ENCODE assay signal across 19 cellular contexts in the genomic region with DNA sequence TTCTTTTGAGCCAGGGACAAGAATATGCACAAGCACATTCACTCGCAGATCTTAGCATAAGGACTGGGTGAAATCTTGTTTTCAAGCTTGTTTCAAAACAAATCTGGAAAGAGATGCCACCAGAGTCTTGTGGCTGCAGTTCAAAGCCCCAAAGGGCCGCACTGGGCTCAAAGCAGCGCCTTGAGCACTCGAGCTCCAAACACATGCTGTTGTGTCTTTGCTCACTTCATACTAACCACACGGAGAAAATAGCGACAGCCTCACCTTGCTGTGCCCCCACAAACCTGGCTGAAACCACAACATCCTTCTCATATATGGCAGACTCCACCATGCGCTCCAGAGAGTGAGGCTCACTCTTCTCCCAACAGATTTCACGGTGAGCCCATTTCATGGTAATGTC. TPM values are rescaled to one million over a fixed set of nuclear protein-coding genes. Genes with fewer than 3 reads are reported as not detected.
DNase-seq lines count a peak whose midpoint lies in the region; ATAC-seq and TF ChIP-seq lines count a peak whose summit lies in the region.
"Had no signal": no experiment of that assay in that cellular context is flagged by ENCODE, and none has a peak within 500 bp of the region (broad histone marks: within the 10 kb centered on the region; RNA-seq: fewer than 3 reads in every experiment).

No MANE protein-coding gene starts in this region.

- no peak for TF ChIP-seq CTCF in CD4-positive, alpha-beta T cell (IDR thresholded peaks at IDR 0.05)

- DNase-seq in CD4-positive, alpha-beta T cell, result peak; percentile 38 to 66 (median 50)
- peak; percentile 83 for DNase-seq in Jurkat, Clone E6-1 (ENCODE audit: low read depth, low spot score)
- no peak for DNase-seq in activated T-cell treated with anti-CD3 and anti-CD28 coated beads, Interleukin-2, amount 50 U/mL, for 24 hours
- peak in 2 of 3 experiments; percentile 17 to 23 for DNase-seq in effector memory CD8-positive, alpha-beta T cell
- DNase-seq: cortex of kidney; gastrocnemius medialis; left cardiac atrium; NCI-H146; NCI-H2227 treated with DMSO at 0.1 percent for 48 hours; NK-92 treated with Interleukin-12 subunit alpha and Interleukin-12 subunit beta, amount 100 ng/mL, for 24 hours had no signal

- peaks cover 4% of the 10 kb centered on the region for H3K36me3 Mint-ChIP-seq in CD4-positive, alpha-beta T cell (ENCODE audit: low read depth)
- H3K36me3 Mint-ChIP-seq in activated T-cell treated with anti-CD3 and anti-CD28 coated beads, Interleukin-2, amount 50 U/mL, for 24 hours (ENCODE audit: low read depth), result peaks cover 26% of the 10 kb centered on the region
- H3K36me3 Mint-ChIP-seq in effector memory CD8-positive, alpha-beta T cell (ENCODE audit: insufficient read depth), result peaks cover 6% of the 10 kb centered on the region
- H3K36me3 Mint-ChIP-seq: mesothelial cell of epicardium, neural progenitor cell had no signal

- intact Hi-C loops in CD4-positive, alpha-beta T cell (cut with DNase I, micrococcal nuclease), result loop anchor here in 1 of 2 experiments (1.0 kb wide), 2 partner anchors 8 to 11 kb away; no protein-coding TSS in a partner anchor

- H3K9me3 Mint-ChIP-seq in CD4-positive, alpha-beta T cell, result no peaks in the 10 kb centered on the region
- H3K9me3 Mint-ChIP-seq in activated T-cell treated with anti-CD3 and anti-CD28 coated beads, Interleukin-2, amount 50 U/mL, for 24 hours, result peaks cover 10% of the 10 kb centered on the region
- peaks cover 0 to 7% of the 10 kb centered on the region in 2 donors for H3K9me3 Mint-ChIP-seq in effector memory CD8-positive, alpha-beta T cell
- H3K9me3 Mint-ChIP-seq: mesothelial cell of epicardium, neural progenitor cell had no signal

- peak overlapping the region; percentile 70 for H3K4me3 Mint-ChIP-seq in CD4-positive, alpha-beta T cell
- H3K4me3 Mint-ChIP-seq in activated T-cell treated with anti-CD3 and anti-CD28 coated beads, Interleukin-2, amount 50 U/mL, for 24 hours, result peak overlapping the region; percentile 53
- H3K4me3 Mint-ChIP-seq in effector memory CD8-positive, alpha-beta T cell, result peak overlapping the region; percentile 57 to 70
- H3K4me3 Mint-ChIP-seq: mesothelial cell of epicardium, neural progenitor cell had no signal

- peak overlapping the region; percentile 50 for H3K27ac ChIP-seq in CD4-positive, alpha-beta T cell (ENCODE audit: low read depth, low read length)
- H3K27ac ChIP-seq: epithelial cell of prostate, gastrocnemius medialis, neural progenitor cell, RWPE1, VCaP had no signal

- peaks cover 90% of the 10 kb centered on the region for H3K4me1 Mint-ChIP-seq in CD4-positive, alpha-beta T cell (ENCODE audit: low read depth)
- peaks cover 88% of the 10 kb centered on the region for H3K4me1 Mint-ChIP-seq in activated T-cell treated with anti-CD3 and anti-CD28 coated beads, Interleukin-2, amount 50 U/mL, for 24 hours (ENCODE audit: low read depth)
- peaks cover 67 to 71% of the 10 kb centered on the region in 2 donors for H3K4me1 Mint-ChIP-seq in effector memory CD8-positive, alpha-beta T cell (ENCODE audit: low read depth in 2 of 2)
- H3K4me1 Mint-ChIP-seq: mesothelial cell of epicardium, neural progenitor cell had no signal

- H3K4me3 ChIP-seq in Jurkat, Clone E6-1 (ENCODE audit: low read length), result no peak overlapping the region
- H3K4me3 ChIP-seq: gastrocnemius medialis, neural progenitor cell had no signal

- no peaks in the 10 kb centered on the region for H3K27me3 Mint-ChIP-seq in CD4-positive, alpha-beta T cell
- no peaks in the 10 kb centered on the region for H3K27me3 Mint-ChIP-seq in activated T-cell treated with anti-CD3 and anti-CD28 coated beads, Interleukin-2, amount 50 U/mL, for 24 hours
- no peaks in the 10 kb centered on the region for H3K27me3 Mint-ChIP-seq in effector memory CD8-positive, alpha-beta T cell

- CTCF ChIA-PET in CD4-positive, alpha-beta T cell (lab: Charles Lee), result interaction anchor here (1.0 to 4.0 kb wide), 9 partner anchors 9 to 102 kb away, joined by 3 to 20 read pairs (median 4); no protein-coding TSS in a partner anchor

- H3K27me3 ChIP-seq in CD4-positive, alpha-beta T cell (ENCODE audit: control insufficient read depth, insufficient read depth, low read length), result no peaks in the 10 kb centered on the region
- H3K27me3 ChIP-seq: gastrocnemius medialis, neural progenitor cell had no signal

- POLR2A ChIA-PET in CD4-positive, alpha-beta T cell (lab: Charles Lee), result interaction anchor here (0.7 to 13.7 kb wide), 26 partner anchors 10 to 893 kb away, joined by 3 to 576 read pairs (median 8); a partner anchor contains a TSS

- peak; percentile 72 for ATAC-seq in CD4-positive, alpha-beta T cell (ENCODE audit: poor library complexity)
- ATAC-seq in effector memory CD8-positive, alpha-beta T cell (replicated peaks), result peak; percentile 72
- no peak for ATAC-seq in HG02678 (IDR thresholded peaks at IDR 0.05; ENCODE audit: unreplicated experiment)
- ATAC-seq in activated CD4-positive, CD25-positive, alpha-beta regulatory T cell treated with anti-CD3 and anti-CD28 coated beads, Interleukin-2, amount 50 U/mL, for 24 hours, result no peak
- no peak for ATAC-seq in HG03108 (IDR thresholded peaks at IDR 0.05; ENCODE audit: unreplicated experiment)
- ATAC-seq: gastrocnemius medialis had no signal

- H3K27ac Mint-ChIP-seq in CD4-positive, alpha-beta T cell, result peak overlapping the region; percentile 87
- H3K27ac Mint-ChIP-seq in activated T-cell treated with anti-CD3 and anti-CD28 coated beads, Interleukin-2, amount 50 U/mL, for 24 hours, result peak overlapping the region; percentile 98
- peak overlapping the region; percentile 86 to 87 for H3K27ac Mint-ChIP-seq in effector memory CD8-positive, alpha-beta T cell
- H3K27ac Mint-ChIP-seq: mesothelial cell of epicardium, neural progenitor cell had no signal

- H3K9me3 ChIP-seq in CD4-positive, alpha-beta T cell (ENCODE audit: control insufficient read depth, low read length), result no peaks in the 10 kb centered on the region
- H3K9me3 ChIP-seq: gastrocnemius medialis had no signal

RNA-seq across cellular contexts. Expression of a gene that starts 34.1 kb away (rescaled TPM):
- 100 to 1,000 TPM; 623 to 638 TPM for total RNA-seq in CD4-positive, alpha-beta T cell
- 0.65 TPM for polyA plus RNA-seq in Jurkat, Clone E6-1 (2012; ENCODE audit: insufficient read depth, insufficient read length)
- total RNA-seq: G401 had no signal

Comparison
In these comparisons a context has a peak if more than half of its experiments do, and no peak if none do; other contexts are left out.
1. ATAC-seq: peak in CD4-positive, alpha-beta T cell (single experiment) and effector memory CD8-positive, alpha-beta T cell (single experiment); none in HG02678 (single experiment), activated CD4-positive, CD25-positive, alpha-beta regulatory T cell treated with anti-CD3 and anti-CD28 coated beads, Interleukin-2, amount 50 U/mL, for 24 hours (0 of 2) and HG03108 (single experiment).
2. Peak in every context shown above with its lines, with median percentiles within 50 percentile points of each other: H3K27ac Mint-ChIP-seq and H3K4me3 Mint-ChIP-seq.